ENCODE assay signal across 30 cellular contexts in genomic region chr12:242496-242895, GRCh38. TPM values are rescaled to one million over a fixed set of nuclear protein-coding genes. Genes with fewer than 3 reads are reported as not detected.
"Had no signal": no experiment of that assay in that cellular context is flagged by ENCODE, and none has a peak within 500 bp of the region (broad histone marks: within the 10 kb centered on the region; RNA-seq: fewer than 3 reads in every experiment).

No MANE protein-coding gene starts in this region.

- H3K27ac Mint-ChIP-seq: activated CD4-positive, alpha-beta memory T cell treated with anti-CD3 and anti-CD28 coated beads, Interleukin-2, amount 10 ng/mL, durations not matched to agents 7 days and 5 days; activated CD4-positive, alpha-beta T cell treated with anti-CD3 and anti-CD28 coated beads for 36 hours; activated naive CD4-positive, alpha-beta T cell treated with anti-CD3 and anti-CD28 coated beads, Interleukin-2, amount 50 U/mL, for 72 hours; activated naive CD8-positive, alpha-beta T cell treated with anti-CD3 and anti-CD28 coated beads, Interleukin-2, amount 50 U/mL, for 24 hours; T-helper 17 cell had no signal

- H3K27ac ChIP-seq: brain microvascular endothelial cell, cardiac muscle cell, VCaP had no signal

- H3K4me3 Mint-ChIP-seq: activated CD4-positive, alpha-beta memory T cell treated with anti-CD3 and anti-CD28 coated beads, Interleukin-2, amount 10 ng/mL, durations not matched to agents 7 days and 5 days; activated CD4-positive, alpha-beta T cell treated with anti-CD3 and anti-CD28 coated beads for 36 hours; activated naive CD8-positive, alpha-beta T cell treated with anti-CD3 and anti-CD28 coated beads, Interleukin-2, amount 50 U/mL, for 24 hours; activated T-cell treated with anti-CD3 and anti-CD28 coated beads, Interleukin-2, amount 50 U/mL, for 4 hours; T-helper 17 cell had no signal

- H3K36me3 ChIP-seq: brain microvascular endothelial cell, cardiac muscle cell, MG63 had no signal

- H3K4me3 ChIP-seq: cardiac muscle cell, MG63 had no signal

- DNase-seq: activated CD4-positive, alpha-beta memory T cell treated with anti-CD3 and anti-CD28 coated beads, Interleukin-2, amount 10 ng/mL, durations not matched to agents 7 days and 5 days; activated CD4-positive, alpha-beta T cell treated with anti-CD3 and anti-CD28 coated beads for 36 hours; activated CD4-positive, alpha-beta T cell treated with anti-CD3 and anti-CD28 coated beads, Interleukin-2, amount 50 U/mL, for 1 hour; activated effector memory CD4-positive, alpha-beta T cell treated with anti-CD3 and anti-CD28 coated beads, Interleukin-2, amount 50 U/mL, for 16 hours; activated naive CD4-positive, alpha-beta T cell treated with Interleukin-2 at 50 U/mL for 16 hours; activated naive CD8-positive, alpha-beta T cell treated with anti-CD3 and anti-CD28 coated beads, Interleukin-2, amount 50 U/mL, for 24 hours; activated T-cell treated with anti-CD3 and anti-CD28 coated beads, Interleukin-2, amount 50 U/mL, for 4 hours; amniotic stem cell; brain microvascular endothelial cell; MG63; MV-4-11; NCI-H1092 treated with DMSO at 0.1 percent for 48 hours; NCI-H1417 treated with DMSO at 0.1 percent for 48 hours; NCI-H1694; NCI-H2029; NCI-H2107; NCI-H2171 treated with DMSO at 0.1 percent for 48 hours; NCI-H226; NCI-H526; NCI-H774; SIG-M5; T-helper 17 cell; T1000 had no signal

- H3K27me3 ChIP-seq: brain microvascular endothelial cell, cardiac muscle cell had no signal

- FAIRE-seq: TTC549 had no signal

- H3K4me1 Mint-ChIP-seq: activated CD4-positive, alpha-beta memory T cell treated with anti-CD3 and anti-CD28 coated beads, Interleukin-2, amount 10 ng/mL, durations not matched to agents 7 days and 5 days; activated CD4-positive, alpha-beta T cell treated with anti-CD3 and anti-CD28 coated beads for 36 hours; activated naive CD8-positive, alpha-beta T cell treated with anti-CD3 and anti-CD28 coated beads, Interleukin-2, amount 50 U/mL, for 24 hours had no signal

RNA-seq across cellular contexts. Expression of gene SLC6A13, which starts 20.1 kb away (rescaled TPM):
- total RNA-seq: activated CD4-positive, alpha-beta memory T cell treated with anti-CD3 and anti-CD28 coated beads, Interleukin-2, amount 10 ng/mL, durations not matched to agents 7 days and 5 days; activated naive CD4-positive, alpha-beta T cell treated with anti-CD3 and anti-CD28 coated beads, Interleukin-2, amount 50 U/mL, for 72 hours had no signal

RNA-seq across cellular contexts. Expression of gene SLC6A12, which starts 28.5 kb away (rescaled TPM):
- total RNA-seq: activated CD4-positive, alpha-beta memory T cell treated with anti-CD3 and anti-CD28 coated beads, Interleukin-2, amount 10 ng/mL, durations not matched to agents 7 days and 5 days; activated naive CD4-positive, alpha-beta T cell treated with anti-CD3 and anti-CD28 coated beads, Interleukin-2, amount 50 U/mL, for 72 hours; NCI-H460; OCI-LY7; RPMI7951; T-helper 17 cell had no signal
